Comparison of ENCODE assay signal across 8 cellular contexts in genomic region chr18:9102391-9103216, GRCh38. TPM values are rescaled to one million over a fixed set of nuclear protein-coding genes. Genes with fewer than 3 reads are reported as not detected.
DNase-seq lines count a peak whose midpoint lies in the region; ATAC-seq and TF ChIP-seq lines count a peak whose summit lies in the region.

Gene NDUFV2, plus strand, starts transcription at chr18:9102699. Its CDS starts 45 bp downstream, at chr18:9102744.

- no peaks in the 10 kb centered on the region for H3K27me3 Mint-ChIP-seq in CD14-positive monocyte (ENCODE audit: low read depth in 3 of 3)

- H3K36me3 Mint-ChIP-seq in CD14-positive monocyte, result peaks cover 2 to 11% of the 10 kb centered on the region in 2 donors

- peak; percentile 94 for DNase-seq in CD14-positive monocyte (ENCODE audit: low spot score)
- peak; percentile 84 for DNase-seq in NCI-H748 treated with DMSO at 0.1 percent for 48 hours (lab: John Stamatoyannopoulos, UW)
- DNase-seq in activated CD4-positive, alpha-beta T cell treated with anti-CD3 and anti-CD28 coated beads, Interleukin-2, amount 50 U/mL, for 24 hours (ENCODE audit: low read depth in 1 of 2, low spot score in 1 of 2), result peak; percentile 95
- peak; percentile 91 for DNase-seq in dedifferentiated amniotic fluid mesenchymal stem cell (ENCODE audit: extremely low spot score)
- DNase-seq in left lobe of liver (ENCODE audit: low spot score), result peak; percentile 97
- DNase-seq in stimulated activated CD4-positive, alpha-beta T cell treated with anti-CD3 and anti-CD28 coated beads, Interleukin-2, amount 100 ng/mL, for 24 hours, result peak; percentile 98

- H3K9me3 Mint-ChIP-seq in CD14-positive monocyte, result peaks cover 0 to 1% (median 0%) of the 10 kb centered on the region in 7 donors

- peak within 1 kb of the TSS; percentile 90 to 94 for H3K4me3 Mint-ChIP-seq in CD14-positive monocyte

- H3K27ac Mint-ChIP-seq in CD14-positive monocyte, result peak within 1 kb of the TSS; percentile 93 to 99 (median 96)

- intact Hi-C loops in CD14-positive monocyte (cut with micrococcal nuclease), result loop anchor here (2.0 to 10.0 kb wide), 4 partner anchors 14 to 372 kb away; partner anchors contain the start of genes ANKRD12 (in 2 of the 2) and RALBP1 (in 1 of the 2)

- H3K4me1 Mint-ChIP-seq in CD14-positive monocyte, result peaks cover 52% of the 10 kb centered on the region

- peak; percentile 98 for ATAC-seq in GM19397 (IDR thresholded peaks at IDR 0.05; ENCODE audit: unreplicated experiment)
- peak; percentile 82 for ATAC-seq in HG03565 (IDR thresholded peaks at IDR 0.05; ENCODE audit: unreplicated experiment)
- peak; percentile 97 for ATAC-seq in left lobe of liver

- no peak for TF ChIP-seq CTCF in CD14-positive monocyte (IDR thresholded peaks at IDR 0.05)

RNA-seq across cellular contexts. Expression of gene NDUFV2, which starts in this region (rescaled TPM):
- polyA plus RNA-seq in CD14-positive monocyte, result 100 to 1,000 TPM; 162 to 184 TPM
- total RNA-seq in left lobe of liver, result 151 TPM

Comparison
In these comparisons a context has a peak if more than half of its experiments do, and no peak if none do; other contexts are left out.
1. Peak in every context shown above with its lines: DNase-seq and ATAC-seq.